In genomic region chr4:185335579-185335978, GRCh38 we compare ENCODE assay signal across 28 cellular contexts.
"Had no signal": no experiment of that assay in that cellular context is flagged by ENCODE, and none has a peak within 500 bp of the region (broad histone marks: within the 10 kb centered on the region; RNA-seq: fewer than 3 reads in every experiment).

No MANE protein-coding gene starts in this region.

- ATAC-seq: activated T-cell treated with anti-CD3 and anti-CD28 coated beads, Interleukin-2, amount 50 U/mL, for 72 hours; left cardiac atrium; sciatic nerve; stimulated activated memory B cell treated with anti-CD40 and anti-IgM and Interleukin-4, amounts not matched to agents 10 μg/mL and 1 μg/mL and 100 μg/mL, for 72 hours; upper lobe of right lung had no signal

- H3K4me3 ChIP-seq: coronary artery, dorsolateral prefrontal cortex, esophagus muscularis mucosa, suprapubic skin, tibial artery, upper lobe of right lung had no signal

- H3K4me1 ChIP-seq: esophagus muscularis mucosa, suprapubic skin, upper lobe of right lung had no signal

- DNase-seq: activated CD4-positive, alpha-beta T cell treated with anti-CD3 and anti-CD28 coated beads for 4 hours; activated CD4-positive, alpha-beta T cell treated with anti-CD3 and anti-CD28 coated beads, Interleukin-2, amount 50 U/mL, for 4 hours; activated effector memory CD4-positive, alpha-beta T cell treated with Interleukin-2 at 50 U/mL for 16 hours; activated naive CD4-positive, alpha-beta T cell treated with Interleukin-2 at 50 U/mL for 16 hours; activated T-cell treated with anti-CD3 and anti-CD28 coated beads for 4 hours; activated T-cell treated with anti-CD3 and anti-CD28 coated beads, Interleukin-2, amount 50 U/mL, for 72 hours; anterior cingulate cortex; dorsolateral prefrontal cortex; effector memory CD4-positive, alpha-beta T cell; foreskin melanocyte; left cardiac atrium; naive B cell; nephron progenitor cell; retina; small intestine; stimulated activated CD4-positive, alpha-beta T cell treated with anti-CD3 and anti-CD28 coated beads, Interleukin-1b, Interleukin-23, amount 100 ng/mL, for 48 hours; stimulated activated CD4-positive, alpha-beta T cell treated with anti-CD3 and anti-CD28 coated beads, Interleukin-4, amount 100 ng/mL, for 4 hours; stimulated activated CD8-positive, alpha-beta memory T cell treated with anti-CD3 and anti-CD28 coated beads, Interleukin-4, amount 100 ng/mL, for 48 hours; T-helper 9 cell; tibial artery; upper lobe of right lung had no signal

- H3K9me3 ChIP-seq: esophagus muscularis mucosa, neutrophil, suprapubic skin, tibial artery, upper lobe of right lung had no signal

- H3K27ac ChIP-seq: coronary artery, dorsolateral prefrontal cortex, esophagus muscularis mucosa, neutrophil, suprapubic skin, upper lobe of right lung, VCaP had no signal

- H3K36me3 ChIP-seq: neutrophil, suprapubic skin had no signal

- H3K27me3 ChIP-seq: dorsolateral prefrontal cortex, esophagus muscularis mucosa, suprapubic skin, tibial artery, upper lobe of right lung had no signal
